In genomic region chr1:219794085-219794743, GRCh38 we compare ENCODE assay signal across 16 cellular contexts.
DNase-seq lines count a peak whose midpoint lies in the region; ATAC-seq, FAIRE-seq and TF ChIP-seq lines count a peak whose summit lies in the region.
"Had no signal": no experiment of that assay in that cellular context is flagged by ENCODE, and none has a peak within 500 bp of the region (broad histone marks: within the 10 kb centered on the region; RNA-seq: fewer than 3 reads in every experiment).

No MANE protein-coding gene starts in this region.

- DNase-seq in GM12864 (ENCODE audit: low read depth): peak; percentile 21
- DNase-seq in NAMALWA (ENCODE audit: low spot score): peak; percentile 43
- no peak for DNase-seq in urothelium cell line (ENCODE audit: low spot score)
- DNase-seq in SHP77 treated with DMSO at 0.1 percent for 48 hours (lab: John Stamatoyannopoulos, UW): no peak
- no peak for DNase-seq in DMS 273 treated with DMSO at 0.1 percent for 48 hours (lab: John Stamatoyannopoulos, UW)
- DNase-seq in nucleus accumbens (lab: John Stamatoyannopoulos, UW): no peak
- DNase-seq: activated CD4-positive, alpha-beta T cell treated with anti-CD3 and anti-CD28 coated beads, Interleukin-2, amount 50 U/mL, for 48 hours; DND-41; HCEC 1CT; NCI-H1092; NCI-H446 treated with DMSO at 0.1 percent for 48 hours; T-helper 17 cell; uterus had no signal

- FAIRE-seq in urothelium cell line (lab: Jason Lieb, UNC): no peak

- TF ChIP-seq CTCF in GM12864 (IDR thresholded peaks at IDR 0.05; ENCODE audit: low read depth, low read length, missing control alignments): no peak

- ATAC-seq in GM19395 (IDR thresholded peaks at IDR 0.05; ENCODE audit: unreplicated experiment) (peak; percentile 73), HG02852 (IDR thresholded peaks at IDR 0.05; ENCODE audit: unreplicated experiment) (peak; percentile 78)
- ATAC-seq: Panc1, T-helper 17 cell had no signal

- no peak overlapping the region for H3K4me3 ChIP-seq in GM12864 (ENCODE audit: low read depth, low read length)
- H3K4me3 ChIP-seq: uterus had no signal

Comparison
In these comparisons a context has a peak if more than half of its experiments do, and no peak if none do; other contexts are left out.
1. DNase-seq: peak in GM12864 (single experiment) and NAMALWA (single experiment); none in urothelium cell line (single experiment), SHP77 treated with DMSO at 0.1 percent for 48 hours (single experiment), DMS 273 treated with DMSO at 0.1 percent for 48 hours (single experiment) and nucleus accumbens (0 of 56).